ENCODE assay signal across 9 cellular contexts in the genomic region with DNA sequence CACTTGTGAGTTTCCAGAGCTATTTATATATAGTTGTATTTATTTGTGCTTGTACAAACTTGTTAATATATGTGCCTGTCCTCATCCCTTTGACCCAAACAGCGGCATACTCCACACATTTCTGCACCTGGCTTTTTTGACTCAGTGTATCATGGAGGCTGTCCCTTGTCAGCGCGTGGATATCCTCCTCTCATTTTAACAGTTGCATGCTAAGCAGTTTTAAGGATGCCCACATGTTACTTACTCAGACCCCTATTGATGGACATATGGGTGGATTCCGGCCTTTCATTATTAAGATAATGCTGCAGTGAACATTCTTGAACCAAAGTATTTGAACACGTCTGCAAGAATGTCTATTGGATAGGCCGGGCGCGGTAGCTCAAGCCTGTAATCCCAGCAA. TPM values are rescaled to one million over a fixed set of nuclear protein-coding genes. Genes with fewer than 3 reads are reported as not detected.
A peak's percentile ranks its signal among the peaks of the same experiment; 100 is the strongest.
DNase-seq lines count a peak whose midpoint lies in the region; ATAC-seq, FAIRE-seq and TF ChIP-seq lines count a peak whose summit lies in the region.
"Had no signal": no experiment of that assay in that cellular context is flagged by ENCODE, and none has a peak within 500 bp of the region (broad histone marks: within the 10 kb centered on the region; RNA-seq: fewer than 3 reads in every experiment).

No MANE protein-coding gene starts in this region.

- H3K36me3 ChIP-seq in cardiac muscle cell (no peaks in the 10 kb centered on the region), keratinocyte (ENCODE audit: control insufficient read depth in 2 of 2, extremely low read depth in 1 of 2, insufficient read depth in 2 of 2, low read length in 2 of 2) (no peaks in the 10 kb centered on the region)

- H3K4me3 ChIP-seq in cardiac muscle cell: peak overlapping the region; percentile 61
- no peak overlapping the region for H3K4me3 ChIP-seq in right cardiac atrium (ENCODE audit: low read length)
- H3K4me3 ChIP-seq in keratinocyte (ENCODE audit: control insufficient read depth in 2 of 3, extremely low read depth in 1 of 3, insufficient read depth in 2 of 3, low read depth in 1 of 3, low read length in 3 of 3): peak overlapping the region in 1 of 3 experiments; percentile 99

- no peaks in the 10 kb centered on the region for H3K27me3 ChIP-seq in cardiac muscle cell
- H3K27me3 ChIP-seq in right cardiac atrium (ENCODE audit: control insufficient read depth, insufficient read depth): no peaks in the 10 kb centered on the region
- H3K27me3 ChIP-seq in keratinocyte (ENCODE audit: control insufficient read depth, extremely low read depth, insufficient read depth, low read length): no peaks in the 10 kb centered on the region

- H3K27ac ChIP-seq in cardiac muscle cell (no peak overlapping the region), right cardiac atrium (ENCODE audit: low read length) (no peak overlapping the region), keratinocyte (ENCODE audit: control insufficient read depth, insufficient read depth, low read length) (peak overlapping the region; percentile 97)

- H3K9ac ChIP-seq in keratinocyte (ENCODE audit: control insufficient read depth, extremely low read depth, insufficient read depth, low read length): peak overlapping the region; percentile 92

- CTCF ChIA-PET in activated CD8-positive, alpha-beta T cell treated with anti-CD3 and anti-CD28 coated beads for 36 hours (lab: Charles Lee): interaction anchor here (0.7 to 1.1 kb wide), 5 partner anchors 9 to 96 kb away, joined by 3 to 6 read pairs (median 3); no protein-coding TSS in a partner anchor

- no peaks in the 10 kb centered on the region for H3K36me3 Mint-ChIP-seq in activated CD8-positive, alpha-beta T cell treated with anti-CD3 and anti-CD28 coated beads for 36 hours (ENCODE audit: low read depth)

- peaks cover 3% of the 10 kb centered on the region for H3K9me3 Mint-ChIP-seq in activated CD8-positive, alpha-beta T cell treated with anti-CD3 and anti-CD28 coated beads for 36 hours

- H3K4me3 Mint-ChIP-seq in activated CD8-positive, alpha-beta T cell treated with anti-CD3 and anti-CD28 coated beads for 36 hours: peak overlapping the region; percentile 93

- no peak overlapping the region for H3K27ac Mint-ChIP-seq in activated CD8-positive, alpha-beta T cell treated with anti-CD3 and anti-CD28 coated beads for 36 hours

- no peaks in the 10 kb centered on the region for H3K9me3 ChIP-seq in cardiac muscle cell (ENCODE audit: low read depth)
- H3K9me3 ChIP-seq in right cardiac atrium (ENCODE audit: control insufficient read depth, low read length): no peaks in the 10 kb centered on the region
- no peaks in the 10 kb centered on the region for H3K9me3 ChIP-seq in keratinocyte (ENCODE audit: control insufficient read depth, low read depth, low read length)

- no peak for FAIRE-seq in keratinocyte (lab: Jason Lieb, UNC)

- intact Hi-C loops in right cardiac atrium (cut with DNase I) (no loop called here), Right ventricle myocardium inferior (cut with DNase I) (no loop called here)
- intact Hi-C loops in activated CD8-positive, alpha-beta T cell treated with anti-CD3 and anti-CD28 coated beads for 36 hours (cut with micrococcal nuclease): no loop called here

- no peaks in the 10 kb centered on the region for H4K20me1 ChIP-seq in keratinocyte (ENCODE audit: control insufficient read depth, extremely low read depth, insufficient read depth, low read length)

- TF ChIP-seq CTCF in cardiac muscle cell (IDR thresholded peaks at IDR 0.05; ENCODE audit: low read depth, low read length): no peak
- TF ChIP-seq CTCF in activated CD8-positive, alpha-beta T cell treated with anti-CD3 and anti-CD28 coated beads for 36 hours (IDR thresholded peaks at IDR 0.05): no peak
- TF ChIP-seq CTCF in keratinocyte (optimal IDR thresholded peaks at IDR 0.05 in 1 of 3, IDR thresholded peaks at IDR 0.05 in 1 of 3, conservative IDR thresholded peaks at IDR 0.05 in 1 of 3; ENCODE audit: extremely low read depth in 1 of 3, insufficient read depth in 2 of 3, low read length in 3 of 3): no peak

- 86% methylated on average over 8 of the region's 8 CpGs for WGBS in right cardiac atrium

- peak overlapping the region; percentile 58 for H3K4me2 ChIP-seq in keratinocyte (ENCODE audit: control insufficient read depth, extremely low read depth, insufficient read depth, low read depth, low read length)

- DNase-seq in cardiac muscle cell (ENCODE audit: low read depth in 1 of 2, low spot score in 1 of 2) (no peak), right cardiac atrium (no peak), keratinocyte (ENCODE audit: low read depth, low spot score) (no peak), NCI-H82 treated with DMSO at 0.1 percent for 48 hours (lab: John Stamatoyannopoulos, UW; ENCODE audit: unreplicated experiment) (no peak), Right ventricle myocardium inferior (ENCODE audit: missing footprints) (no peak), HPDE6-E6E7 (ENCODE audit: extremely low spot score) (no peak), NCI-H748 treated with DMSO at 0.1 percent for 48 hours (lab: John Stamatoyannopoulos, UW) (no peak)
- no peak for DNase-seq in activated CD8-positive, alpha-beta T cell treated with anti-CD3 and anti-CD28 coated beads for 36 hours
- DNase-seq: NCI-H1417 treated with DMSO at 0.1 percent for 48 hours had no signal

- H3K79me2 ChIP-seq in keratinocyte (ENCODE audit: control insufficient read depth, insufficient read depth, low read length): peaks cover 33% of the 10 kb centered on the region

- no peak for ATAC-seq in right cardiac atrium
- ATAC-seq in activated CD8-positive, alpha-beta T cell treated with anti-CD3 and anti-CD28 coated beads for 36 hours: no peak
- no peak for ATAC-seq in Right ventricle myocardium inferior

- POLR2A ChIA-PET in activated CD8-positive, alpha-beta T cell treated with anti-CD3 and anti-CD28 coated beads for 36 hours (lab: Charles Lee): interaction anchor here (0.8 to 1.3 kb wide), 2 partner anchors 9 to 19 kb away, joined by 3 to 4 read pairs; no protein-coding TSS in a partner anchor

- no peak overlapping the region for H2AFZ ChIP-seq in keratinocyte (ENCODE audit: control insufficient read depth, low read length)

- H3K27me3 Mint-ChIP-seq in activated CD8-positive, alpha-beta T cell treated with anti-CD3 and anti-CD28 coated beads for 36 hours: no peaks in the 10 kb centered on the region

- H3K9me1 ChIP-seq in keratinocyte (ENCODE audit: control insufficient read depth, extremely low read depth, insufficient read depth, low read length): no peaks in the 10 kb centered on the region

- peaks cover 10% of the 10 kb centered on the region for H3K4me1 ChIP-seq in cardiac muscle cell (ENCODE audit: low read depth)
- H3K4me1 ChIP-seq in right cardiac atrium (ENCODE audit: control insufficient read depth, insufficient read depth, low read length): no peaks in the 10 kb centered on the region
- H3K4me1 ChIP-seq in keratinocyte (ENCODE audit: control insufficient read depth, extremely low read depth, insufficient read depth, low read length): peaks cover 18% of the 10 kb centered on the region

- H3K4me1 Mint-ChIP-seq in activated CD8-positive, alpha-beta T cell treated with anti-CD3 and anti-CD28 coated beads for 36 hours (ENCODE audit: low read depth): peaks cover 65% of the 10 kb centered on the region

- dilution Hi-C loops in keratinocyte (cut with MboI; ENCODE audit: extremely low pct_ligation_motif_present, low sequenced_read_pairs): no loop called here

RNA-seq across cellular contexts. Expression of gene MREG, which starts 0.7 kb away (rescaled TPM):
- total RNA-seq in cardiac muscle cell (1.6 and 4.4 TPM in 2 replicates), right cardiac atrium (under 1 TPM; 0.31 to 0.82 (median 0.65) TPM), Right ventricle myocardium inferior (0.60 TPM)
- polyA plus RNA-seq in cardiac muscle cell (1.3 TPM in 2 replicates), right cardiac atrium (0.36 TPM), keratinocyte (27.0 to 32.9 TPM (median 27.0 TPM) in 3 replicates)
- total RNA-seq in activated CD8-positive, alpha-beta T cell treated with anti-CD3 and anti-CD28 coated beads for 36 hours: 10 to 100 TPM in 1 of 2 experiments, 1 to 10 TPM in 1; 8.0 to 10.9 TPM
- 32.5 TPM for polyA plus RNA-seq in keratinocyte (2011; ENCODE audit: low read depth)
- 20.7 and 31.3 TPM in 2 replicates for polyA plus RNA-seq in keratinocyte (2011; cell fraction: cytosol; rRNA removed)
- 15.0 and 18.9 TPM in 2 replicates for polyA plus RNA-seq in keratinocyte (2011; cell fraction: nucleus; rRNA removed)
- 22.3 and 26.3 TPM in 2 replicates for polyA plus RNA-seq in keratinocyte (2012; ENCODE audit: low replicate concordance)
- 11.2 to 30.7 TPM (median 26.8 TPM) in 3 replicates for polyA minus RNA-seq in keratinocyte
- 36.4 TPM for polyA minus RNA-seq in keratinocyte (2011; cell fraction: cytosol; rRNA and poly(A)+ RNA removed)
- polyA minus RNA-seq in keratinocyte (2011; cell fraction: nucleus; rRNA and poly(A)+ RNA removed): 10.0 and 18.5 TPM in 2 replicates
